In the genomic region with DNA sequence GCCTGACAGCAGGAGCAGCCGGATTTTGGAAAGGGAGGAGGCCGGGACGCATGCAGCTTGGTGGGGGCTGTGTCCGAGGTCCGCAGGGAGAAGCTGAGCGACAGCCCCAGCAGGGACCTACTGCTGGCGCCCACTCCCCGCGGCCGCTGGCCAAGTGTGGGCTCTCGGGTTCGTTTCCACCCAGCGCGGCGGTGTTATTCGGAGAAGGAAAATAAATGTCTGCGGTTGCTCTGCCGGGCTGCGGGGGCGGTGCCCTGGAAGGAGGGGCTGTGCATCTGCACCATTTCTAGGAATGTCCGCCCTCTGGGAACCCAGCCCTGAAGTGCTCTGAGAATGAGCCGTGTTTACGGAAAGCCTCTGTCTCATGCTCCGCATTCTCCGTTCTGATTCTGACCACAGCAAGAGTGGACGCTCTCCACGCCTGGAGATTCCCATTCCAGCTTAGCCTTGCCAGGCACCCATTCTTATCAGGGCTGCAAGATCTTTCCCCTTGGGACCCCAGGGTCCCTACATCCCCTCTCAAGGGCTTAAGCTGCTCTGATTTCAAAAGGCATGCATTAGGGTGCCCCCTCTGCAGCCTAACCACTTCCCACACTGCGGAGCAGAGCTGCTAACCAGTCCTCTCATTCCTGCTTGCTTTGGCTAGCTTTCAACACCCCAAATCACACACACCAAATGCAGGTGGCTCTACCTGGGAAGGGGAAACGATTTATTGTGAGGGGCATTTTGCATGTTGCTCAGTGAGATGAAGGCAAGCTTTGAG, we compare ENCODE assay signal across 8 cellular contexts.
A peak's percentile ranks its signal among the peaks of the same experiment; 100 is the strongest.
DNase-seq lines count a peak whose midpoint lies in the region; ATAC-seq and TF ChIP-seq lines count a peak whose summit lies in the region.

No MANE protein-coding gene starts in this region.

- ATAC-seq in lung (ENCODE audit: insufficient read depth, low FRiP score) = peak; percentile 90
- ATAC-seq in thoracic aorta (ENCODE audit: insufficient number of reproducible peaks, low FRiP score, low read depth) = peak; percentile 71
- no peak for ATAC-seq in GM21447 (IDR thresholded peaks at IDR 0.05; ENCODE audit: unreplicated experiment)

- peak overlapping the region in 1 of 2 donors; percentile 86 for H3K27ac ChIP-seq in lung (ENCODE audit: low read depth in 1 of 2, low read length in 1 of 2)
- H3K27ac ChIP-seq in thoracic aorta = no peak overlapping the region

- TF ChIP-seq CTCF in AG10803 (conservative IDR thresholded peaks at IDR 0.05; ENCODE audit: low read length) (no peak), endothelial cell (IDR thresholded peaks at IDR 0.05; ENCODE audit: unreplicated experiment) (no peak), lung (IDR thresholded peaks at IDR 0.05; ENCODE audit: control extremely low read depth, extremely low read depth) (no peak), thoracic aorta (IDR thresholded peaks at IDR 0.05) (no peak)

- 4 to 5% methylated on average over 29 of the region's 29 CpGs for WGBS in lung, 2 donors

- H3K4me3 ChIP-seq in AG10803 (ENCODE audit: low read length) = peak overlapping the region; percentile 64
- H3K4me3 ChIP-seq in MG63 = peak overlapping the region; percentile 50
- H3K4me3 ChIP-seq in lung = peak overlapping the region; percentile 35
- peak overlapping the region; percentile 71 for H3K4me3 ChIP-seq in thoracic aorta

- H3K4me1 ChIP-seq in lung (ENCODE audit: control insufficient read depth in 2 of 2, insufficient read depth in 2 of 2, low read length in 2 of 2) (peaks cover 0 to 7% of the 10 kb centered on the region in 2 donors), thoracic aorta (ENCODE audit: control insufficient read depth in 1 of 2, low read depth in 2 of 2) (peaks cover 7 to 9% of the 10 kb centered on the region in 2 donors)

- peak overlapping the region; percentile 86 for H3K4me3 Mint-ChIP-seq in endothelial cell (ENCODE audit: unreplicated experiment)

- H3K36me3 ChIP-seq in MG63 (no peaks in the 10 kb centered on the region), lung (ENCODE audit: control insufficient read depth in 2 of 2, insufficient read depth in 2 of 2, low read length in 2 of 2) (no peaks in the 10 kb centered on the region), thoracic aorta (no peaks in the 10 kb centered on the region)

- H3K27me3 ChIP-seq in MG63 (no peaks in the 10 kb centered on the region), lung (ENCODE audit: control insufficient read depth, insufficient read depth) (no peaks in the 10 kb centered on the region), thoracic aorta (replicated peaks; ENCODE audit: insufficient read depth) (no peaks in the 10 kb centered on the region)

- H3K9me3 ChIP-seq in MG63 (no peaks in the 10 kb centered on the region), lung (ENCODE audit: control insufficient read depth in 2 of 2, insufficient read depth in 1 of 2, low read length in 1 of 2) (no peaks in the 10 kb centered on the region), thoracic aorta (no peaks in the 10 kb centered on the region)

- no peaks in the 10 kb centered on the region for H3K36me3 Mint-ChIP-seq in endothelial cell (ENCODE audit: low read depth, unreplicated experiment)

- no peak overlapping the region for H3K27ac Mint-ChIP-seq in endothelial cell (ENCODE audit: unreplicated experiment)

- no peaks in the 10 kb centered on the region for H3K9me3 Mint-ChIP-seq in endothelial cell (ENCODE audit: unreplicated experiment)

- H3K27me3 Mint-ChIP-seq in endothelial cell (ENCODE audit: unreplicated experiment) = peaks cover 3% of the 10 kb centered on the region

- peaks cover 7% of the 10 kb centered on the region for H3K4me1 Mint-ChIP-seq in endothelial cell (ENCODE audit: unreplicated experiment)

- peak; percentile 85 for DNase-seq in AG10803 (ENCODE audit: low read depth)
- DNase-seq in MG63 = peak; percentile 89
- peak; percentile 53 for DNase-seq in endothelial cell (ENCODE audit: low spot score)
- DNase-seq in lung (ENCODE audit: low spot score) = peak; percentile 79
- DNase-seq in thoracic aorta (ENCODE audit: low spot score) = peak; percentile 41
- no peak for DNase-seq in DMS153 (lab: John Stamatoyannopoulos, UW)
- no peak for DNase-seq in NCI-H1694 treated with DMSO at 0.1 percent for 48 hours (lab: John Stamatoyannopoulos, UW)

Comparison
In these comparisons a context has a peak if more than half of its experiments do, and no peak if none do; other contexts are left out.
1. DNase-seq: peak in AG10803 (single experiment), MG63 (single experiment), endothelial cell (single experiment), lung (single experiment) and thoracic aorta (single experiment); none in DMS153 (single experiment) and NCI-H1694 treated with DMSO at 0.1 percent for 48 hours (single experiment).
2. Peak in every context shown above with its lines, with median percentiles within 50 percentile points of each other: H3K4me3 ChIP-seq.